Comparison of ENCODE assay signal across 11 cellular contexts in genomic region chr2:65231121-65231520, GRCh38. TPM values are rescaled to one million over a fixed set of nuclear protein-coding genes. Genes with fewer than 3 reads are reported as not detected.
A peak's percentile ranks its signal among the peaks of the same experiment; 100 is the strongest.
DNase-seq lines count a peak whose midpoint lies in the region; ATAC-seq and TF ChIP-seq lines count a peak whose summit lies in the region.
"Had no signal": no experiment of that assay in that cellular context is flagged by ENCODE, and none has a peak within 500 bp of the region (broad histone marks: within the 10 kb centered on the region; RNA-seq: fewer than 3 reads in every experiment).

No MANE protein-coding gene starts in this region.

- peak overlapping the region in 3 of 10 experiments; percentile 29 to 98 (median 38); a peak in 4 of 20 replicates for H3K4me3 ChIP-seq in BLaER1 treated with 17β-estradiol and CSF1 and Interleukin-3, amounts not matched to agents 10 nM and 100 nM
- H3K4me3 ChIP-seq in HL-60 (replicated peaks; ENCODE audit: insufficient read depth, low read length) (no peak overlapping the region), lower lobe of right lung (no peak overlapping the region)
- H3K4me3 ChIP-seq: sigmoid colon had no signal

- no peaks in the 10 kb centered on the region for H3K27me3 Mint-ChIP-seq in activated naive CD8-positive, alpha-beta T cell treated with anti-CD3 and anti-CD28 coated beads, Interleukin-2, amount 50 U/mL, for 24 hours
- no peaks in the 10 kb centered on the region for H3K27me3 Mint-ChIP-seq in stimulated activated naive B cell treated with anti-CD40 and anti-IgM and Interleukin-4, amounts not matched to agents 10 μg/mL and 1 μg/mL and 100 μg/mL, for 72 hours

- intact Hi-C loops in lower lobe of right lung (cut with DNase I): no loop called here

- peak overlapping the region in 3 of 11 experiments; percentile 28 to 54 (median 33); a peak in 4 of 22 replicates for H3K27ac ChIP-seq in BLaER1 treated with 17β-estradiol and CSF1 and Interleukin-3, amounts not matched to agents 10 nM and 100 nM
- H3K27ac ChIP-seq in HL-60 (replicated peaks): peak overlapping the region; percentile 79
- peak overlapping the region; percentile 39 for H3K27ac ChIP-seq in lower lobe of right lung

- H3K9ac ChIP-seq in BLaER1 treated with 17β-estradiol and CSF1 and Interleukin-3, amounts not matched to agents 10 nM and 100 nM: peak overlapping the region in 5 of 11 experiments; percentile 29 to 100 (median 47); a peak in 7 of 22 replicates

- H3K27me3 ChIP-seq in BLaER1 treated with 17β-estradiol and CSF1 and Interleukin-3, amounts not matched to agents 10 nM and 100 nM: no peaks in the 10 kb centered on the region
- H3K27me3 ChIP-seq in HL-60 (ENCODE audit: insufficient read depth, poor library complexity, severe bottlenecking) (no peaks in the 10 kb centered on the region), lower lobe of right lung (ENCODE audit: low read depth) (no peaks in the 10 kb centered on the region)
- H3K27me3 ChIP-seq: sigmoid colon had no signal

- H3K4me3 Mint-ChIP-seq in activated naive CD8-positive, alpha-beta T cell treated with anti-CD3 and anti-CD28 coated beads, Interleukin-2, amount 50 U/mL, for 24 hours: no peak overlapping the region
- H3K4me3 Mint-ChIP-seq in stimulated activated naive B cell treated with anti-CD40 and anti-IgM and Interleukin-4, amounts not matched to agents 10 μg/mL and 1 μg/mL and 100 μg/mL, for 72 hours: no peak overlapping the region

- H3K4me1 Mint-ChIP-seq in activated naive CD8-positive, alpha-beta T cell treated with anti-CD3 and anti-CD28 coated beads, Interleukin-2, amount 50 U/mL, for 24 hours: peaks cover 68% of the 10 kb centered on the region
- H3K4me1 Mint-ChIP-seq in stimulated activated naive B cell treated with anti-CD40 and anti-IgM and Interleukin-4, amounts not matched to agents 10 μg/mL and 1 μg/mL and 100 μg/mL, for 72 hours: peaks cover 16 to 49% of the 10 kb centered on the region in 2 donors

- H3K9me3 Mint-ChIP-seq in activated naive CD8-positive, alpha-beta T cell treated with anti-CD3 and anti-CD28 coated beads, Interleukin-2, amount 50 U/mL, for 24 hours: no peaks in the 10 kb centered on the region
- no peaks in the 10 kb centered on the region for H3K9me3 Mint-ChIP-seq in stimulated activated naive B cell treated with anti-CD40 and anti-IgM and Interleukin-4, amounts not matched to agents 10 μg/mL and 1 μg/mL and 100 μg/mL, for 72 hours

- peaks cover 75 to 79% (median 78%) of the 10 kb centered on the region in 11 experiments for H4K20me1 ChIP-seq in BLaER1 treated with 17β-estradiol and CSF1 and Interleukin-3, amounts not matched to agents 10 nM and 100 nM

- no peak for ATAC-seq in activated naive CD8-positive, alpha-beta T cell treated with anti-CD3 and anti-CD28 coated beads, Interleukin-2, amount 50 U/mL, for 24 hours
- ATAC-seq in lower lobe of right lung (no peak), GM19328 (IDR thresholded peaks at IDR 0.05; ENCODE audit: unreplicated experiment) (no peak), GM19397 (IDR thresholded peaks at IDR 0.05; ENCODE audit: unreplicated experiment) (no peak)
- ATAC-seq in stimulated activated naive B cell treated with anti-CD40 and anti-IgM and Interleukin-4, amounts not matched to agents 10 μg/mL and 1 μg/mL and 100 μg/mL, for 72 hours (replicated peaks): no peak

- H3K4me1 ChIP-seq in BLaER1 treated with 17β-estradiol and CSF1 and Interleukin-3, amounts not matched to agents 10 nM and 100 nM: peaks cover 46 to 79% (median 57%) of the 10 kb centered on the region in 10 experiments
- peaks cover 83% of the 10 kb centered on the region for H3K4me1 ChIP-seq in lower lobe of right lung

- TF ChIP-seq CTCF in HL-60 (IDR thresholded peaks at IDR 0.05; ENCODE audit: insufficient read depth, low read length) (no peak), lower lobe of right lung (IDR thresholded peaks at IDR 0.05) (no peak)

- peaks cover 43 to 67% (median 53%) of the 10 kb centered on the region in 11 experiments for H3K36me3 ChIP-seq in BLaER1 treated with 17β-estradiol and CSF1 and Interleukin-3, amounts not matched to agents 10 nM and 100 nM
- H3K36me3 ChIP-seq in lower lobe of right lung: peaks cover 32% of the 10 kb centered on the region
- H3K36me3 ChIP-seq: sigmoid colon had no signal

- peak overlapping the region; percentile 58 to 91 (median 80); a peak in 21 of 22 replicates for H3K4me2 ChIP-seq in BLaER1 treated with 17β-estradiol and CSF1 and Interleukin-3, amounts not matched to agents 10 nM and 100 nM

- H3K27ac Mint-ChIP-seq in activated naive CD8-positive, alpha-beta T cell treated with anti-CD3 and anti-CD28 coated beads, Interleukin-2, amount 50 U/mL, for 24 hours: peak overlapping the region; percentile 84
- H3K27ac Mint-ChIP-seq in stimulated activated naive B cell treated with anti-CD40 and anti-IgM and Interleukin-4, amounts not matched to agents 10 μg/mL and 1 μg/mL and 100 μg/mL, for 72 hours: no peak overlapping the region

- peaks cover 31% of the 10 kb centered on the region for H3K36me3 Mint-ChIP-seq in activated naive CD8-positive, alpha-beta T cell treated with anti-CD3 and anti-CD28 coated beads, Interleukin-2, amount 50 U/mL, for 24 hours (ENCODE audit: low read depth)
- peaks cover 20 to 31% of the 10 kb centered on the region in 2 donors for H3K36me3 Mint-ChIP-seq in stimulated activated naive B cell treated with anti-CD40 and anti-IgM and Interleukin-4, amounts not matched to agents 10 μg/mL and 1 μg/mL and 100 μg/mL, for 72 hours

- H3K9me3 ChIP-seq in BLaER1 treated with 17β-estradiol and CSF1 and Interleukin-3, amounts not matched to agents 10 nM and 100 nM (replicated peaks in 1 of 11): no peaks in the 10 kb centered on the region
- no peaks in the 10 kb centered on the region for H3K9me3 ChIP-seq in lower lobe of right lung
- H3K9me3 ChIP-seq: sigmoid colon had no signal

- DNase-seq in HL-60 (ENCODE audit: low read depth in 1 of 2, low spot score in 1 of 2) (no peak), lower lobe of right lung (no peak)
- DNase-seq in activated naive CD8-positive, alpha-beta T cell treated with anti-CD3 and anti-CD28 coated beads, Interleukin-2, amount 50 U/mL, for 24 hours: no peak
- no peak for DNase-seq in stimulated activated CD4-positive, alpha-beta T cell treated with anti-CD3 and anti-CD28 coated beads, Interleukin-2, amount 100 ng/mL, for 24 hours
- DNase-seq in stimulated activated naive B cell treated with anti-CD40 and anti-IgM and Interleukin-4, amounts not matched to agents 10 μg/mL and 1 μg/mL and 100 μg/mL, for 72 hours: no peak
- DNase-seq: NCI-H1092 treated with DMSO at 0.1 percent for 48 hours, OCI-M1, sigmoid colon had no signal

RNA-seq across cellular contexts. Expression of gene ACTR2, which starts 3.5 kb away (rescaled TPM):
- total RNA-seq in lower lobe of right lung: 279 TPM
